ENCODE assay signal across 31 cellular contexts in genomic region chr6:71698698-71699097, GRCh38.
"Had no signal": no experiment of that assay in that cellular context is flagged by ENCODE, and none has a peak within 500 bp of the region (broad histone marks: within the 10 kb centered on the region; RNA-seq: fewer than 3 reads in every experiment).

No MANE protein-coding gene starts in this region.

- DNase-seq: activated B cell treated with CpG ODN at 0.5 μM for 24 hours; activated CD4-positive, alpha-beta memory T cell treated with anti-CD3 and anti-CD28 coated beads for 36 hours; activated CD4-positive, alpha-beta T cell treated with anti-CD3 and anti-CD28 coated beads for 4 hours; activated CD4-positive, alpha-beta T cell treated with anti-CD3 and anti-CD28 coated beads, Interleukin-2, amount 50 U/mL, for 1 hour; activated CD4-positive, CD25-positive, alpha-beta regulatory T cell treated with anti-CD3 and anti-CD28 coated beads, Interleukin-2, amount 50 U/mL, for 72 hours; activated CD8-positive, alpha-beta memory T cell treated with anti-CD3 and anti-CD28 coated beads, Interleukin-2, amount 50 U/mL, for 48 hours; activated effector memory CD4-positive, alpha-beta T cell treated with Interleukin-2 at 50 U/mL for 16 hours; activated naive CD4-positive, alpha-beta T cell; activated naive CD4-positive, alpha-beta T cell treated with anti-CD3 and anti-CD28 coated beads, Interleukin-2, amount 50 U/mL, for 16 hours; activated naive CD8-positive, alpha-beta T cell treated with anti-CD3 and anti-CD28 coated beads for 36 hours; activated T-cell treated with anti-CD3 and anti-CD28 coated beads, Interleukin-2, amount 50 U/mL, for 48 hours; amniotic stem cell; aorta; NCI-H1105; NCI-H1417 treated with DMSO at 0.1 percent for 48 hours; NCI-H187 treated with DMSO at 0.1 percent for 48 hours; NCI-H2081; NCI-H226; NCI-H446 treated with DMSO at 0.1 percent for 48 hours; NCI-H524; NCI-H69; NCI-H82; PC-3; Peyer's patch; RPMI8226; SHP77 treated with DMSO at 0.1 percent for 48 hours; SK-N-SH had no signal

- H3K36me3 ChIP-seq: cardiac muscle cell, Peyer's patch, SJSA1 had no signal

- H3K4me2 ChIP-seq: SK-N-SH had no signal

- H3K9me3 ChIP-seq: Peyer's patch had no signal

- H3K4me1 ChIP-seq: Peyer's patch, SJSA1 had no signal

- H3K27me3 ChIP-seq: cardiac muscle cell, Peyer's patch, SJSA1 had no signal

- ATAC-seq: PC-3 had no signal

- H3K27ac ChIP-seq: cardiac muscle cell, coronary artery, Peyer's patch, SJSA1 had no signal

- FAIRE-seq: TTC549 had no signal

- H3K4me3 ChIP-seq: cardiac muscle cell, coronary artery, Peyer's patch, SJSA1 had no signal

- H3K9ac ChIP-seq: SK-N-SH had no signal
